10 cellular contexts compared by ENCODE assay signal in genomic region chr4:67524140-67524539, GRCh38. TPM values are rescaled to one million over a fixed set of nuclear protein-coding genes. Genes with fewer than 3 reads are reported as not detected.
"Had no signal": no experiment of that assay in that cellular context is flagged by ENCODE, and none has a peak within 500 bp of the region (broad histone marks: within the 10 kb centered on the region; RNA-seq: fewer than 3 reads in every experiment).

No MANE protein-coding gene starts in this region.

RNA-seq across cellular contexts. Expression of gene STAP1, which starts 34.4 kb away (rescaled TPM):
- total RNA-seq: cardiac muscle cell, fibroblast of lung, lower leg skin, myocyte, osteoblast, renal cortical epithelial cell, vagina had no signal
- polyA plus RNA-seq: fibroblast of lung, heart right ventricle, keratinocyte, SK-N-SH had no signal
